19 cellular contexts compared by ENCODE assay signal in genomic region chr13:23430664-23431063, GRCh38.
"Had no signal": no experiment of that assay in that cellular context is flagged by ENCODE, and none has a peak within 500 bp of the region (broad histone marks: within the 10 kb centered on the region; RNA-seq: fewer than 3 reads in every experiment).

No MANE protein-coding gene starts in this region.

- H3K9me3 Mint-ChIP-seq: activated naive CD8-positive, alpha-beta T cell treated with anti-CD3 and anti-CD28 coated beads for 36 hours; activated T-helper 1 cell treated with anti-CD3 and anti-CD28 coated beads, Interleukin-12 subunit alpha, Interleukin-12 subunit beta, Interleukin-2, Interleukin-4 antibody, amounts not matched to agents 30 ng/mL and 10 ng/mL and 1 ng/mL, durations not matched to agents 14 hours and 24 hours and 36 hours; effector memory CD8-positive, alpha-beta T cell; naive thymus-derived CD8-positive, alpha-beta T cell; stimulated activated effector memory CD8-positive, alpha-beta T cell treated with anti-CD3 and anti-CD28 coated beads, Interleukin-12 subunit alpha, Interleukin-12 subunit beta, amount 100 ng/mL, for 72 hours had no signal

- H3K4me3 Mint-ChIP-seq: activated naive CD8-positive, alpha-beta T cell treated with anti-CD3 and anti-CD28 coated beads for 36 hours; activated T-helper 1 cell treated with anti-CD3 and anti-CD28 coated beads, Interleukin-12 subunit alpha, Interleukin-12 subunit beta, Interleukin-2, Interleukin-4 antibody, amounts not matched to agents 30 ng/mL and 10 ng/mL and 1 ng/mL, durations not matched to agents 14 hours and 24 hours and 36 hours; effector memory CD8-positive, alpha-beta T cell; naive thymus-derived CD8-positive, alpha-beta T cell; stimulated activated effector memory CD8-positive, alpha-beta T cell treated with anti-CD3 and anti-CD28 coated beads, Interleukin-12 subunit alpha, Interleukin-12 subunit beta, amount 100 ng/mL, for 72 hours had no signal

- H3K36me3 Mint-ChIP-seq: activated naive CD8-positive, alpha-beta T cell treated with anti-CD3 and anti-CD28 coated beads for 36 hours; naive thymus-derived CD8-positive, alpha-beta T cell; stimulated activated effector memory CD8-positive, alpha-beta T cell treated with anti-CD3 and anti-CD28 coated beads, Interleukin-12 subunit alpha, Interleukin-12 subunit beta, amount 100 ng/mL, for 72 hours had no signal

- H3K36me3 ChIP-seq: brain microvascular endothelial cell, left ventricle myocardium inferior had no signal

- H3K27ac Mint-ChIP-seq: activated naive CD8-positive, alpha-beta T cell treated with anti-CD3 and anti-CD28 coated beads for 36 hours; activated T-helper 1 cell treated with anti-CD3 and anti-CD28 coated beads, Interleukin-12 subunit alpha, Interleukin-12 subunit beta, Interleukin-2, Interleukin-4 antibody, amounts not matched to agents 30 ng/mL and 10 ng/mL and 1 ng/mL, durations not matched to agents 14 hours and 24 hours and 36 hours; effector memory CD8-positive, alpha-beta T cell; naive thymus-derived CD8-positive, alpha-beta T cell; stimulated activated effector memory CD8-positive, alpha-beta T cell treated with anti-CD3 and anti-CD28 coated beads, Interleukin-12 subunit alpha, Interleukin-12 subunit beta, amount 100 ng/mL, for 72 hours had no signal

- H3K9me3 ChIP-seq: left ventricle myocardium inferior had no signal

- H3K4me3 ChIP-seq: left ventricle myocardium inferior had no signal

- ATAC-seq: effector memory CD8-positive, alpha-beta T cell; naive thymus-derived CD8-positive, alpha-beta T cell; sciatic nerve; stimulated activated effector memory CD8-positive, alpha-beta T cell treated with anti-CD3 and anti-CD28 coated beads, Interleukin-12 subunit alpha, Interleukin-12 subunit beta, amount 100 ng/mL, for 72 hours had no signal

- DNase-seq: activated CD4-positive, alpha-beta T cell treated with anti-CD3 and anti-CD28 coated beads, Interleukin-2, amount 50 U/mL, for 1 hour; activated CD4-positive, CD25-positive, alpha-beta regulatory T cell; activated CD8-positive, alpha-beta memory T cell treated with anti-CD3 and anti-CD28 coated beads for 24 hours; activated naive CD8-positive, alpha-beta T cell treated with anti-CD3 and anti-CD28 coated beads for 36 hours; amygdala; brain microvascular endothelial cell; cerebellar nuclear complex; dermis blood vessel endothelial cell; effector memory CD8-positive, alpha-beta T cell; hippocampal formation; left ventricle myocardium inferior; naive thymus-derived CD8-positive, alpha-beta T cell; stimulated activated CD4-positive, alpha-beta T cell treated with anti-CD3 and anti-CD28 coated beads, Interleukin-12 subunit alpha, Interleukin-12 subunit beta, amount 100 ng/mL, for 4 hours; stimulated activated CD4-positive, alpha-beta T cell treated with anti-CD3 and anti-CD28 coated beads, Interleukin-2, amount 100 ng/mL, for 24 hours had no signal

- FAIRE-seq: keratinocyte, urothelium cell line had no signal

- H3K27me3 ChIP-seq: brain microvascular endothelial cell had no signal

- H3K27ac ChIP-seq: brain microvascular endothelial cell, left ventricle myocardium inferior had no signal
